In the genomic region with DNA sequence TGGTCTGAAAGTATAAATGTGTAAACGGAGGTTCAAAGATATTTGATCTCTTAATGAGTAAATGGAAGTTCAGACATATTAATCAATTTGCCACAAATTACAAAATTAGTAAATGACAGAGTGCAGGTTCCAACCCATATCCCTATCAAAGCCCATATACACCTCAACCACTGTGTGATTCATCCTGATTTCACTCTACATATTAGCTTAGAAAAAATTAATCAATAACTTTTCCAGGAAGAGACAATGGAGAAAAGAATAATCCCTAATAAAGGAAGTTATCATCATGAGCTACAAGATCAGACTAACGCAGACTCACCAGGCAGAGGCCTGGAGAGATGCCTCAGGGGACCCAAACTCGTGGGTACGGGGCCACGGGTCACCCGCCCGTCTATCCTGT, we compare ENCODE assay signal across 8 cellular contexts.
DNase-seq lines count a peak whose midpoint lies in the region; ATAC-seq and TF ChIP-seq lines count a peak whose summit lies in the region.
"Not testable (repeated sequence)": the region's sequence is repeated elsewhere in the genome, so short reads cannot be mapped to it uniquely, and the experiment has no call there.

No MANE protein-coding gene starts in this region.

- H3K27ac ChIP-seq in WERI-Rb-1 = not testable (repeated sequence)
- peak overlapping the region; percentile 61 to 80 for H3K27ac ChIP-seq in ascending aorta
- peak overlapping the region; percentile 56 to 85 (median 76) for H3K27ac ChIP-seq in stomach

- not testable (repeated sequence) for H3K9me3 ChIP-seq in WERI-Rb-1 (ENCODE audit: severe bottlenecking); ascending aorta
- H3K9me3 ChIP-seq in stomach = peaks cover 0 to 16% (median 0%) of the 10 kb centered on the region in 4 donors

- DNase-seq in AG09309 (ENCODE audit: low read depth); HFFc6; WERI-Rb-1; ascending aorta (ENCODE audit: low spot score in 2 of 2); epithelial cell of esophagus (ENCODE audit: low read depth); immature natural killer cell; natural killer cell treated with Interleukin-12 subunit alpha and Interleukin-12 subunit beta and Interleukin-15 and Interleukin-18, amount 100 ng/mL, for 72 hours (ENCODE audit: low spot score); stomach: not testable (repeated sequence)

- H3K4me3 ChIP-seq in AG09309 (ENCODE audit: control insufficient read depth, low read depth, low read length) (peak overlapping the region; percentile 65), WERI-Rb-1 (ENCODE audit: low read depth, low read length) (peak overlapping the region; percentile 86), ascending aorta (peak overlapping the region; percentile 44 to 74), epithelial cell of esophagus (ENCODE audit: low read length) (peak overlapping the region; percentile 68), stomach (peak overlapping the region; percentile 52 to 72 (median 62))

- 3 to 8% (median 7%) methylated on average over 4 to 7 of the region's 7 CpGs for WGBS in stomach, 5 donors

- H3K9me3 Mint-ChIP-seq in HFFc6; natural killer cell treated with Interleukin-12 subunit alpha and Interleukin-12 subunit beta and Interleukin-15 and Interleukin-18, amount 100 ng/mL, for 72 hours: not testable (repeated sequence)
- peaks cover 0 to 46% (median 3%) of the 10 kb centered on the region in 6 donors for H3K9me3 Mint-ChIP-seq in immature natural killer cell

- TF ChIP-seq POLR2A in stomach (IDR thresholded peaks at IDR 0.05) = not testable (repeated sequence)

- intact Hi-C loops in ascending aorta (cut with DNase I); stomach (cut with DNase I; ENCODE audit: low total_unique reads): not testable (repeated sequence)

- TF ChIP-seq EP300 in stomach (IDR thresholded peaks at IDR 0.05) = not testable (repeated sequence)

- H3K27me3 ChIP-seq in WERI-Rb-1 (ENCODE audit: insufficient read depth, low read depth, severe bottlenecking); ascending aorta; stomach: not testable (repeated sequence)

- H3K4me1 ChIP-seq in ascending aorta, stomach: not testable (repeated sequence)

- H3K4me1 Mint-ChIP-seq in HFFc6 (ENCODE audit: low read depth) = peaks cover 26% of the 10 kb centered on the region
- peaks cover 38 to 45% of the 10 kb centered on the region in 2 donors for H3K4me1 Mint-ChIP-seq in immature natural killer cell
- peaks cover 13 to 14% of the 10 kb centered on the region in 2 donors for H3K4me1 Mint-ChIP-seq in natural killer cell treated with Interleukin-12 subunit alpha and Interleukin-12 subunit beta and Interleukin-15 and Interleukin-18, amount 100 ng/mL, for 72 hours (ENCODE audit: low read depth in 2 of 2)

- not testable (repeated sequence) for TF ChIP-seq CTCF in AG09309 (IDR thresholded peaks at IDR 0.05; ENCODE audit: control insufficient read depth, insufficient read depth, low read depth, low read length, missing control alignments); HFFc6 (IDR thresholded peaks at IDR 0.05); WERI-Rb-1 (IDR thresholded peaks at IDR 0.05; ENCODE audit: low read depth, low read length); ascending aorta (IDR thresholded peaks at IDR 0.05); epithelial cell of esophagus (IDR thresholded peaks at IDR 0.05; ENCODE audit: insufficient read depth, low read depth, low read length, missing control alignments); stomach (IDR thresholded peaks at IDR 0.05)

- H3K36me3 Mint-ChIP-seq in HFFc6 (ENCODE audit: low read depth); immature natural killer cell: not testable (repeated sequence)
- peaks cover 12% of the 10 kb centered on the region for H3K36me3 Mint-ChIP-seq in natural killer cell treated with Interleukin-12 subunit alpha and Interleukin-12 subunit beta and Interleukin-15 and Interleukin-18, amount 100 ng/mL, for 72 hours

- H3K36me3 ChIP-seq in WERI-Rb-1, ascending aorta, stomach: not testable (repeated sequence)

- ATAC-seq in natural killer cell treated with Interleukin-12 subunit alpha and Interleukin-12 subunit beta and Interleukin-15 and Interleukin-18, amount 100 ng/mL, for 72 hours = not testable (repeated sequence)

- peak overlapping the region; percentile 95 for H3K4me3 Mint-ChIP-seq in HFFc6
- H3K4me3 Mint-ChIP-seq in immature natural killer cell = peak overlapping the region; percentile 82 to 100 (median 98)
- H3K4me3 Mint-ChIP-seq in natural killer cell treated with Interleukin-12 subunit alpha and Interleukin-12 subunit beta and Interleukin-15 and Interleukin-18, amount 100 ng/mL, for 72 hours = peak overlapping the region; percentile 91

- H3K27ac Mint-ChIP-seq in HFFc6 (peak overlapping the region; percentile 91), immature natural killer cell (peak overlapping the region in 5 of 6 donors; percentile 66 to 94 (median 92))
- H3K27ac Mint-ChIP-seq in natural killer cell treated with Interleukin-12 subunit alpha and Interleukin-12 subunit beta and Interleukin-15 and Interleukin-18, amount 100 ng/mL, for 72 hours = peak overlapping the region; percentile 71 to 80

- H3K27me3 Mint-ChIP-seq in HFFc6 (ENCODE audit: insufficient read depth); immature natural killer cell (ENCODE audit: low read depth in 3 of 3); natural killer cell treated with Interleukin-12 subunit alpha and Interleukin-12 subunit beta and Interleukin-15 and Interleukin-18, amount 100 ng/mL, for 72 hours: not testable (repeated sequence)
